ENCODE assay signal across 12 cellular contexts in genomic region chr2:72895759-72896281, GRCh38. TPM values are rescaled to one million over a fixed set of nuclear protein-coding genes. Genes with fewer than 3 reads are reported as not detected.
DNase-seq lines count a peak whose midpoint lies in the region; ATAC-seq and TF ChIP-seq lines count a peak whose summit lies in the region.
"Had no signal": no experiment of that assay in that cellular context is flagged by ENCODE, and none has a peak within 500 bp of the region (broad histone marks: within the 10 kb centered on the region; RNA-seq: fewer than 3 reads in every experiment).

No MANE protein-coding gene starts in this region.

- H3F3A ChIP-seq in PC-3 (ENCODE audit: low read length, unreplicated experiment) = no peaks in the 10 kb centered on the region

- 100% methylated on average over 1 of the region's 16 CpGs; no CpG with 5 or more reads in 1 of the 2 donors for WGBS in neuronal stem cell (ENCODE audit: extremely low coverage in 2 of 2, insufficient read length in 2 of 2, insufficient replicate concordance in 1 of 2), 2 donors

- no peak overlapping the region for H2BK120ac ChIP-seq in neuronal stem cell (ENCODE audit: low read depth, low read length)

- no peak overlapping the region for H4K91ac ChIP-seq in neuronal stem cell (ENCODE audit: low read depth, low read length, poor library complexity)

- H3K18ac ChIP-seq in neuronal stem cell (ENCODE audit: low read length) = peak overlapping the region; percentile 88

- H3K79me1 ChIP-seq in neuronal stem cell (ENCODE audit: low read depth, low read length) = no peaks in the 10 kb centered on the region

- H3K36me3 ChIP-seq in PC-3 (ENCODE audit: low read depth, low read length) = no peaks in the 10 kb centered on the region
- H3K36me3 ChIP-seq in neuronal stem cell (replicated peaks in 1 of 2; ENCODE audit: control insufficient read depth in 2 of 2, insufficient read depth in 2 of 2, low read length in 2 of 2) = no peaks in the 10 kb centered on the region
- H3K36me3 ChIP-seq: HAP-1 had no signal

- no peak overlapping the region for H4K8ac ChIP-seq in neuronal stem cell (ENCODE audit: low read depth, low read length)

- no peak overlapping the region for H3K27ac ChIP-seq in PC-3 (ENCODE audit: low read length)
- H3K27ac ChIP-seq in neuronal stem cell (replicated peaks; ENCODE audit: low read length) = no peak overlapping the region

- H3K4me2 ChIP-seq in PC-3 (ENCODE audit: low read length) (peak overlapping the region; percentile 79), neuronal stem cell (ENCODE audit: insufficient read depth, low read length, poor library complexity, severe bottlenecking) (no peak overlapping the region)

- no peak overlapping the region for H3K14ac ChIP-seq in neuronal stem cell (ENCODE audit: low read length)

- no peak overlapping the region for H3K4ac ChIP-seq in neuronal stem cell (ENCODE audit: low read length)

- no peaks in the 10 kb centered on the region for H3K27me3 ChIP-seq in PC-3 (ENCODE audit: low read length)
- H3K27me3 ChIP-seq in neuronal stem cell (ENCODE audit: control insufficient read depth in 3 of 3, insufficient read depth in 3 of 3, low read depth in 1 of 3, low read length in 3 of 3) = peaks cover 0 to 64% (median 7%) of the 10 kb centered on the region in 3 experiments

- intact Hi-C loops in PC-3 (cut with micrococcal nuclease) = no loop called here

- H3K9ac ChIP-seq in PC-3 (ENCODE audit: low read length) (no peak overlapping the region), neuronal stem cell (ENCODE audit: low read depth, low read length, poor library complexity) (no peak overlapping the region)

- no TSS peak for BruUV-seq in PC-3 (replicated peaks; lab: Mats Ljungman, UMichigan)

- peak; percentile 77 for ATAC-seq in PC-3
- ATAC-seq in HG02870 (IDR thresholded peaks at IDR 0.05; ENCODE audit: unreplicated experiment) = no peak
- ATAC-seq in HG02981 (IDR thresholded peaks at IDR 0.05; ENCODE audit: unreplicated experiment) = no peak

- CTCF ChIA-PET in PC-3 (lab: Charles Lee) = interaction anchor here (0.9 to 1.7 kb wide), 2 partner anchors 78 to 281 kb away, joined by 3 to 7 read pairs; no protein-coding TSS in a partner anchor

- H2BK5ac ChIP-seq in neuronal stem cell (ENCODE audit: low read length) = peak overlapping the region; percentile 4

- H3K4me1 ChIP-seq in PC-3 (ENCODE audit: insufficient read depth, low read length) = peaks cover 13% of the 10 kb centered on the region
- peaks cover 0 to 40% of the 10 kb centered on the region in 2 donors for H3K4me1 ChIP-seq in neuronal stem cell (ENCODE audit: control insufficient read depth in 2 of 2, insufficient read depth in 1 of 2, low read depth in 1 of 2, low read length in 2 of 2)
- H3K4me1 ChIP-seq: HAP-1 had no signal

- H3K9me2 ChIP-seq in PC-3 (replicated peaks; ENCODE audit: low read length) = no peaks in the 10 kb centered on the region

- no peaks in the 10 kb centered on the region for H3K79me2 ChIP-seq in PC-3 (ENCODE audit: low read length)

- no peak overlapping the region for H2BK12ac ChIP-seq in neuronal stem cell (ENCODE audit: low read length)

- no peak overlapping the region for H2BK15ac ChIP-seq in neuronal stem cell (ENCODE audit: low read length)

- H3K23ac ChIP-seq in neuronal stem cell (ENCODE audit: low read depth, low read length, poor library complexity) = no peak overlapping the region

- H4K20me1 ChIP-seq in PC-3 (ENCODE audit: low read length) = no peaks in the 10 kb centered on the region

- H3K4me3 ChIP-seq in PC-3 (ENCODE audit: low read length) (peak overlapping the region; percentile 61), fibroblast of villous mesenchyme (ENCODE audit: low read depth, low read length) (no peak overlapping the region), neuronal stem cell (ENCODE audit: low read length in 2 of 2) (no peak overlapping the region)
- H3K4me3 ChIP-seq: HAP-1 had no signal

- POLR2A ChIA-PET in PC-3 (lab: Charles Lee; ENCODE audit: unreplicated experiment) = no interaction called here

- TF ChIP-seq CTCF in PC-3 (conservative IDR thresholded peaks at IDR 0.05; ENCODE audit: low read depth, low read length) (no peak), fibroblast of villous mesenchyme (IDR thresholded peaks at IDR 0.05; ENCODE audit: insufficient read depth, low read depth, low read length) (no peak)

- H2AK5ac ChIP-seq in neuronal stem cell (ENCODE audit: low read depth, low read length) = peak overlapping the region; percentile 27

- H2AFZ ChIP-seq in PC-3 (ENCODE audit: low read length) (peak overlapping the region; percentile 90), neuronal stem cell (ENCODE audit: low read length) (no peak overlapping the region)

- DNase-seq in DMS 273 treated with DMSO at 0.1 percent for 48 hours (lab: John Stamatoyannopoulos, UW) (peak; percentile 5), PC-3 (peak; percentile 47), fibroblast of villous mesenchyme (ENCODE audit: low read depth) (peak; percentile 22), neuronal stem cell (ENCODE audit: low spot score) (no peak), CD1c-positive myeloid dendritic cell (ENCODE audit: extremely low spot score) (no peak), NCI-H2081 (lab: John Stamatoyannopoulos, UW) (no peak)
- DNase-seq: CD4-positive, alpha-beta memory T cell; NK-92 treated with Interleukin-12 subunit alpha and Interleukin-12 subunit beta, amount 100 ng/mL, for 24 hours had no signal

- H3K9me3 ChIP-seq in PC-3 (ENCODE audit: low read length) = no peaks in the 10 kb centered on the region
- no peaks in the 10 kb centered on the region for H3K9me3 ChIP-seq in neuronal stem cell (replicated peaks in 1 of 2; ENCODE audit: control insufficient read depth in 2 of 2, insufficient read depth in 1 of 2, low read depth in 1 of 2, low read length in 2 of 2)
- H3K9me3 ChIP-seq: HAP-1 had no signal

RNA-seq across cellular contexts. Expression of gene SPR, which starts 8.6 kb away (rescaled TPM):
- total RNA-seq in PC-3 (2014; rRNA removed) (69.4 and 88.6 TPM in 2 replicates), fibroblast of villous mesenchyme (17.7 and 22.0 TPM in 2 replicates)
- polyA plus RNA-seq in neuronal stem cell (2013, experiment 1 of 2) = 3.7 TPM
- 4.0 TPM for polyA plus RNA-seq in neuronal stem cell (2013, experiment 2 of 2)
- total RNA-seq: CD4-positive, alpha-beta memory T cell had no signal
- polyA plus RNA-seq: IgD-negative memory B cell had no signal

RNA-seq across cellular contexts. Expression of gene EMX1, which starts 21.5 kb away (rescaled TPM):
- total RNA-seq in PC-3 (2014; rRNA removed) = not detected in 2 replicates
- not detected in 2 replicates for total RNA-seq in fibroblast of villous mesenchyme
- 29.5 TPM for polyA plus RNA-seq in neuronal stem cell (2013, experiment 1 of 2)
- 28.8 TPM for polyA plus RNA-seq in neuronal stem cell (2013, experiment 2 of 2)
- total RNA-seq: CD4-positive, alpha-beta memory T cell had no signal
- polyA plus RNA-seq: CD4-positive, alpha-beta memory T cell; IgD-negative memory B cell had no signal

Comparison
In these comparisons a context has a peak if more than half of its experiments do, and no peak if none do; other contexts are left out.
1. DNase-seq: peak in DMS 273 treated with DMSO at 0.1 percent for 48 hours (single experiment), PC-3 (single experiment) and fibroblast of villous mesenchyme (single experiment); none in neuronal stem cell (single experiment), CD1c-positive myeloid dendritic cell (single experiment) and NCI-H2081 (0 of 2).